9 cellular contexts compared by ENCODE assay signal in the genomic region with DNA sequence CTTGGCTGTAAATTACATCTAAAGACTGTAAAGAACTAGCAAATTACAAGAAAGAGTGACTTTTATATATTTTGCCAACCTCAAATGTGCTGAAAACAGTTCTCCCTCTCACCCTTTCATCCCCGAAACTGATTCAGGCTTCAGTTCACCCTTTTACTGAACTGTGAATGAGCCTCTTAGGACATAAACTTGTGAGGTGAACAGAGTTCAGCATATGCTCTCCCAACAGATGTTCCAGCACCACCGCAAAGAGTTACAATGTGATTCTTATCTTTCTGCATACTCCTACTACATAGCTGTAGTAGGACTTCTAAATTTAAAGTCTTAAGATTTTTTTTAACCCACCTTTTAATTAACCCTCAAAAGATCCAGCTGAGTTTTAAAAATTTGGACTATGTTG. TPM values are rescaled to one million over a fixed set of nuclear protein-coding genes. Genes with fewer than 3 reads are reported as not detected.
DNase-seq lines count a peak whose midpoint lies in the region; FAIRE-seq and TF ChIP-seq lines count a peak whose summit lies in the region.
"Had no signal": no experiment of that assay in that cellular context is flagged by ENCODE, and none has a peak within 500 bp of the region (broad histone marks: within the 10 kb centered on the region; RNA-seq: fewer than 3 reads in every experiment).

No MANE protein-coding gene starts in this region.

- no peaks in the 10 kb centered on the region for H3K27me3 Mint-ChIP-seq in activated T-cell treated with anti-CD3 and anti-CD28 coated beads, Interleukin-2, amount 50 U/mL, for 24 hours
- H3K27me3 Mint-ChIP-seq in activated CD4-positive, alpha-beta memory T cell treated with anti-CD3 and anti-CD28 coated beads for 36 hours, result no peaks in the 10 kb centered on the region

- no peak for DNase-seq in activated T-cell treated with anti-CD3 and anti-CD28 coated beads, Interleukin-2, amount 50 U/mL, for 24 hours
- no peak for DNase-seq in activated T-cell treated with anti-CD3 and anti-CD28 coated beads for 4 hours
- DNase-seq in activated CD4-positive, alpha-beta memory T cell treated with anti-CD3 and anti-CD28 coated beads for 36 hours, result no peak
- DNase-seq in testis, result no peak
- DNase-seq in D721Med (ENCODE audit: insufficient read length, low spot score), result no peak
- no peak for DNase-seq in DMS153 treated with DMSO at 0.1 percent for 48 hours (lab: John Stamatoyannopoulos, UW; ENCODE audit: unreplicated experiment)
- no peak for DNase-seq in activated CD4-positive, CD25-positive, alpha-beta regulatory T cell treated with anti-CD3 and anti-CD28 coated beads, Interleukin-2, amount 50 U/mL, for 72 hours
- DNase-seq: amniotic stem cell had no signal

- intact Hi-C loops in activated CD4-positive, alpha-beta memory T cell treated with anti-CD3 and anti-CD28 coated beads for 36 hours (cut with micrococcal nuclease), result loop anchor here (5.0 to 10.0 kb wide), 2 partner anchors 567 to 846 kb away; a partner anchor contains a TSS
- intact Hi-C loops in testis (cut with DNase I; ENCODE audit: low total_unique reads), result no loop called here

- FAIRE-seq in D721Med (lab: Jason Lieb, UNC), result no peak

- H3K4me3 ChIP-seq in iPS-20b (ENCODE audit: low read length) (peak overlapping the region; percentile 78), testis (peak overlapping the region; percentile 74 to 96)

- H3K9me3 ChIP-seq in iPS-20b (ENCODE audit: insufficient read depth, low read depth, low read length), result no peaks in the 10 kb centered on the region
- H3K9me3 ChIP-seq in testis, result no peaks in the 10 kb centered on the region

- TF ChIP-seq CTCF in testis (IDR thresholded peaks at IDR 0.05) (no peak), D721Med (IDR thresholded peaks at IDR 0.05; ENCODE audit: insufficient read depth, missing control alignments) (no peak)

- TF ChIP-seq POLR2A in testis (IDR thresholded peaks at IDR 0.05), result no peak

- peak overlapping the region; percentile 85 for H3K27ac Mint-ChIP-seq in activated T-cell treated with anti-CD3 and anti-CD28 coated beads, Interleukin-2, amount 50 U/mL, for 24 hours
- H3K27ac Mint-ChIP-seq in activated CD4-positive, alpha-beta memory T cell treated with anti-CD3 and anti-CD28 coated beads for 36 hours, result peak overlapping the region; percentile 38

- CTCF ChIA-PET in activated CD4-positive, alpha-beta memory T cell treated with anti-CD3 and anti-CD28 coated beads for 36 hours (lab: Charles Lee), result interaction anchor here (2.3 kb wide), 1 partner anchor 96 kb away, joined by 20 read pairs; no protein-coding TSS in a partner anchor

- peaks cover 18% of the 10 kb centered on the region for H3K36me3 Mint-ChIP-seq in activated T-cell treated with anti-CD3 and anti-CD28 coated beads, Interleukin-2, amount 50 U/mL, for 24 hours (ENCODE audit: low read depth)
- H3K36me3 Mint-ChIP-seq in activated CD4-positive, alpha-beta memory T cell treated with anti-CD3 and anti-CD28 coated beads for 36 hours, result peaks cover 16% of the 10 kb centered on the region

- WGBS in testis, 2 donors, result 18 to 30% methylated on average over 2 of the region's 2 CpGs

- H3K4me3 Mint-ChIP-seq in activated T-cell treated with anti-CD3 and anti-CD28 coated beads, Interleukin-2, amount 50 U/mL, for 24 hours, result peak overlapping the region; percentile 84
- H3K4me3 Mint-ChIP-seq in activated CD4-positive, alpha-beta memory T cell treated with anti-CD3 and anti-CD28 coated beads for 36 hours, result peak overlapping the region; percentile 85

- H3K4me1 ChIP-seq in iPS-20b (ENCODE audit: insufficient read depth, low read length), result peaks cover 13% of the 10 kb centered on the region; the same call in 1 of the 2 replicates
- peaks cover 6% of the 10 kb centered on the region for H3K4me1 ChIP-seq in testis

- H3K36me3 ChIP-seq in iPS-20b (ENCODE audit: insufficient read depth, low read depth, low read length) (no peaks in the 10 kb centered on the region), testis (ENCODE audit: low read depth, missing control alignments) (no peaks in the 10 kb centered on the region)

- no peaks in the 10 kb centered on the region for H3K9me3 Mint-ChIP-seq in activated T-cell treated with anti-CD3 and anti-CD28 coated beads, Interleukin-2, amount 50 U/mL, for 24 hours
- no peaks in the 10 kb centered on the region for H3K9me3 Mint-ChIP-seq in activated CD4-positive, alpha-beta memory T cell treated with anti-CD3 and anti-CD28 coated beads for 36 hours

- H3K4me1 Mint-ChIP-seq in activated T-cell treated with anti-CD3 and anti-CD28 coated beads, Interleukin-2, amount 50 U/mL, for 24 hours (ENCODE audit: low read depth), result peaks cover 21% of the 10 kb centered on the region
- H3K4me1 Mint-ChIP-seq in activated CD4-positive, alpha-beta memory T cell treated with anti-CD3 and anti-CD28 coated beads for 36 hours (ENCODE audit: low read depth), result peaks cover 13% of the 10 kb centered on the region

- H3K27ac ChIP-seq in iPS-20b (ENCODE audit: low read length) (no peak overlapping the region), testis (no peak overlapping the region)

- H3K27me3 ChIP-seq in iPS-20b (ENCODE audit: insufficient read depth, low read length) (peaks cover 48% of the 10 kb centered on the region), testis (no peaks in the 10 kb centered on the region)

- no peak overlapping the region for H3K9ac ChIP-seq in iPS-20b (ENCODE audit: low read depth, low read length)

- POLR2A ChIA-PET in activated CD4-positive, alpha-beta memory T cell treated with anti-CD3 and anti-CD28 coated beads for 36 hours (lab: Charles Lee), result interaction anchor here (1.2 to 3.5 kb wide), 3 partner anchors 9 to 76 kb away, joined by 3 to 23 read pairs (median 5); no protein-coding TSS in a partner anchor

RNA-seq across cellular contexts. Expression of a gene that starts 1.2 kb away (rescaled TPM):
- 10 to 100 TPM; 24.9 to 27.5 TPM for total RNA-seq in activated CD4-positive, alpha-beta memory T cell treated with anti-CD3 and anti-CD28 coated beads for 36 hours
- 10 to 100 TPM; 46.2 to 56.9 TPM for total RNA-seq in testis
- 51.6 TPM for polyA plus RNA-seq in testis (ENCODE audit: insufficient read depth, low read depth, low replicate concordance)
